9 cellular contexts compared by ENCODE assay signal in the genomic region with DNA sequence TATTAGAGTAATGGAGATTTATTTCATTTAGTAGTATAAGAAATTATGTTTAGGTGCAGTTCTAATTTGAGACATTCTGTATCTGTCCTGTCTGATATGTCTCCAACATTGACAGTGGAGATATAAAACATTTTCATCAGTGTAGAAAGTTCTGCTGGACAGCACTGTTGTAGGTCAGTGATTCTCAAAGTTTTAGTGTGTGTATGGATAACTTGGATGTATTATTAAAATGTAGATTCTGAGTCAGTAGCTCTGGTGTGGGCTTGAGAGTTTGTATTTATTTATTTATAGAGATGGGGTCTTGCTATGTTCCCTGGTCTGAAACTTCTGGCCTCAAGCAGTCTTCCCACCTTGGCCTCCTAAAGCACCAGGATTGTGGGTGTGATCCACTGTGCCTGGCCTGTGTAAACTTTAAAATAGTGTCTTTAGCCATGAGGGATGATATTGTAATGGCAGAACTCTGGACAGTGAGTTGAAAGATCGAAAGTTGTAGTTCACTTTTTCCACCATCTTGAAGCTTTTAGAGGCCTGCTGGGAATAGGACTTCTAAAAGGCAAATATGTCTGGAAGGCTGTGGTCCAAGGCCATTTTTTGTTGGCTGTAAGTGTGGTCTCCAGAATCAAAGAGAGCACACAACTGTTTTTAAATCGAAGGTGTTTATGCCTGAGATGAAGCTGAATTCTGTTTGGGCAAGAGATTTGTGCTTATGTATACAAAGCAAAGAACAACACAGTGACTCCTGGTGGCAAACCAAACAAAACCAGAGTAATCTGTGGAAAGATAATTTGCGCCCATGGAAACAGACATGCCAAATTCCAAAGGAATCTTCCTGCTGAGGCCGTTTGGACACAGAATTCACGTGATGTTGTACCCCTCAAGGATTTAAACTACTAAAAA. TPM values are rescaled to one million over a fixed set of nuclear protein-coding genes. Genes with fewer than 3 reads are reported as not detected.
A peak's percentile ranks its signal among the peaks of the same experiment; 100 is the strongest.
DNase-seq lines count a peak whose midpoint lies in the region; ATAC-seq, FAIRE-seq and TF ChIP-seq lines count a peak whose summit lies in the region.
"Had no signal": no experiment of that assay in that cellular context is flagged by ENCODE, and none has a peak within 500 bp of the region (broad histone marks: within the 10 kb centered on the region; RNA-seq: fewer than 3 reads in every experiment).

No MANE protein-coding gene starts in this region.

- H3K27ac ChIP-seq in ectodermal cell (ENCODE audit: insufficient read depth, low read depth, low read length, poor library complexity, severe bottlenecking) (peak overlapping the region; percentile 46), pancreas (peak overlapping the region in 1 of 4 donors; percentile 30)
- H3K27ac ChIP-seq: SJSA1 had no signal

- H3K36me3 ChIP-seq in ectodermal cell (ENCODE audit: control insufficient read depth, insufficient read depth, low read length), result no peaks in the 10 kb centered on the region
- H3K36me3 ChIP-seq in pancreas, result no peaks in the 10 kb centered on the region
- H3K36me3 ChIP-seq: SJSA1 had no signal

- intact Hi-C loops in pancreas (cut with DNase I), result no loop called here

- peaks cover 5% of the 10 kb centered on the region for H3K4me1 ChIP-seq in ectodermal cell (ENCODE audit: control insufficient read depth, insufficient read depth, low read length)
- H3K4me1 ChIP-seq in pancreas, result peaks cover 20 to 36% (median 30%) of the 10 kb centered on the region in 3 donors

- DNase-seq in NCI-H1417 (lab: John Stamatoyannopoulos, UW) (peak in 2 of 3 experiments; percentile 1 to 43), NCI-H1417 treated with DMSO at 0.1 percent for 48 hours (lab: John Stamatoyannopoulos, UW) (no peak), NCI-H2081 treated with DMSO at 0.1 percent for 48 hours (lab: John Stamatoyannopoulos, UW) (peak; percentile 27), pancreas (no peak)

- no peak for TF ChIP-seq CTCF in pancreas (IDR thresholded peaks at IDR 0.05)

- 78 to 85% methylated on average over 5 of the region's 5 CpGs for WGBS in ectodermal cell, 2 experiments
- 24 to 27% methylated on average over 5 of the region's 5 CpGs for WGBS in pancreas, 2 donors

- no peak for FAIRE-seq in pancreas (lab: Jason Lieb, UNC)

- peak in 3 of 4 donors; percentile 40 to 45 (median 41) for ATAC-seq in pancreas
- no peak for ATAC-seq in GM21447 (IDR thresholded peaks at IDR 0.05; ENCODE audit: unreplicated experiment)
- ATAC-seq in GM18858 (IDR thresholded peaks at IDR 0.05; ENCODE audit: unreplicated experiment), result no peak
- no peak for ATAC-seq in HG02678 (IDR thresholded peaks at IDR 0.05; ENCODE audit: unreplicated experiment)

- H3K9me3 ChIP-seq in ectodermal cell (ENCODE audit: control insufficient read depth, low read length) (no peaks in the 10 kb centered on the region), pancreas (no peaks in the 10 kb centered on the region)
- H3K9me3 ChIP-seq: SJSA1 had no signal

- H3K27me3 ChIP-seq in ectodermal cell (ENCODE audit: control insufficient read depth, insufficient read depth, low read length, poor library complexity, severe bottlenecking) (no peaks in the 10 kb centered on the region), pancreas (no peaks in the 10 kb centered on the region)
- H3K27me3 ChIP-seq: SJSA1 had no signal

- H3K4me3 ChIP-seq in ectodermal cell (ENCODE audit: insufficient read depth, low read depth, low read length) (no peak overlapping the region), pancreas (no peak overlapping the region)
- H3K4me3 ChIP-seq: SJSA1 had no signal

RNA-seq across cellular contexts. Expression of a gene that starts 12.4 kb away (rescaled TPM):
- polyA plus RNA-seq in ectodermal cell (2013, experiment 1 of 4), result 39.4 TPM
- 36.2 TPM for polyA plus RNA-seq in ectodermal cell (2013, experiment 2 of 4)
- 31.1 TPM for polyA plus RNA-seq in ectodermal cell (2013, experiment 3 of 4)
- polyA plus RNA-seq in ectodermal cell (2013, experiment 4 of 4), result 34.8 TPM
- total RNA-seq in pancreas, result 10 to 100 TPM; 13.0 to 25.6 (median 17.0) TPM
- polyA plus RNA-seq in pancreas, result 10 to 100 TPM; 12.1 to 21.9 TPM

Comparison
In these comparisons a context has a peak if more than half of its experiments do, and no peak if none do; other contexts are left out.
1. DNase-seq: peak in NCI-H1417 (2 of 3) and NCI-H2081 treated with DMSO at 0.1 percent for 48 hours (single experiment); none in NCI-H1417 treated with DMSO at 0.1 percent for 48 hours (single experiment) and pancreas (0 of 6).
2. ATAC-seq: peak in pancreas (3 of 4); none in GM21447 (single experiment), GM18858 (single experiment) and HG02678 (single experiment).